ENCODE assay signal across 16 cellular contexts in the genomic region with DNA sequence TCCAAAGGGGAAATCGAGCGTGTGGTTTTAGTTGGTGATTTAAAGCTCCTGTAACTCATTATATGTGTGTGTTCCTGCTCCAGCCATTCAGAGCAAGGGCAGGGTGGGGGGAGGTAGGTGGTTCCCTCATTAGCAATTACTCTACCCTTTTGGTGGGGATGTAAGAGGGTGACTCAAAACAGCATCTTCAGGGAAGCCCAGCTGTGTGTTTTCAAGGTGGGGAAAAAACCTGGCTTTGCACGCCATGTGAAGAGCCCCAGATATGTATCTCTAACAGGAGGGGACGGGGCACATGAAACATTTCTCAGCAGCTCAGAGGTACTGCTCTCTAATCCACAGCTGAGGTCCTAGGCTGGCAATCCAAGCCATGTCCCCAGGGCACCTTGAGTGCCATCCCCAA.
DNase-seq lines count a peak whose midpoint lies in the region; ATAC-seq, FAIRE-seq and TF ChIP-seq lines count a peak whose summit lies in the region.
"Had no signal": no experiment of that assay in that cellular context is flagged by ENCODE, and none has a peak within 500 bp of the region (broad histone marks: within the 10 kb centered on the region; RNA-seq: fewer than 3 reads in every experiment).

No MANE protein-coding gene starts in this region.

- intact Hi-C loops in Calu3 (cut with micrococcal nuclease; ENCODE audit: unreplicated experiment) = no loop called here

- CTCF ChIA-PET in Calu3 (lab: Charles Lee) = no interaction called here

- peak; percentile 69 for DNase-seq in GM12864 (ENCODE audit: low read depth)
- DNase-seq in GM19240 (ENCODE audit: insufficient read length, low spot score) = peak; percentile 15
- DNase-seq in D721Med (ENCODE audit: insufficient read length, low spot score) = no peak
- DNase-seq in hepatic stellate cell (ENCODE audit: low spot score) = no peak
- no peak for DNase-seq in NCI-H1930 (lab: John Stamatoyannopoulos, UW)
- DNase-seq in Calu3 = no peak
- DNase-seq: ACHN; brain microvascular endothelial cell; DMS79 treated with DMSO at 0.1 percent for 48 hours; OCI-M1; stimulated activated naive CD4-positive, alpha-beta T cell had no signal

- no peak overlapping the region for H3K4me3 ChIP-seq in GM12864 (ENCODE audit: low read depth, low read length)

- no peak overlapping the region for H3K4me3 Mint-ChIP-seq in Calu3 (ENCODE audit: low read depth, unreplicated experiment)
- H3K4me3 Mint-ChIP-seq: T-helper 2 cell treated with Interferon-gamma antibody and Interleukin-4, amounts not matched to agents 5 μg/mL and 100 μg/mL, for 36 hours had no signal

- peaks cover 3% of the 10 kb centered on the region for H3K9me3 Mint-ChIP-seq in Calu3 (ENCODE audit: low read depth, unreplicated experiment)
- H3K9me3 Mint-ChIP-seq: T-helper 2 cell treated with Interferon-gamma antibody and Interleukin-4, amounts not matched to agents 5 μg/mL and 100 μg/mL, for 36 hours had no signal

- FAIRE-seq in D721Med (lab: Jason Lieb, UNC) = no peak
- FAIRE-seq: islet of Langerhans had no signal

- H3K27me3 Mint-ChIP-seq in Calu3 (ENCODE audit: unreplicated experiment) = no peaks in the 10 kb centered on the region

- H3K4me1 Mint-ChIP-seq in Calu3 (ENCODE audit: low read depth, unreplicated experiment) = no peaks in the 10 kb centered on the region

- no peak overlapping the region for H3K27ac Mint-ChIP-seq in Calu3 (ENCODE audit: unreplicated experiment)
- H3K27ac Mint-ChIP-seq: T-helper 2 cell treated with Interferon-gamma antibody and Interleukin-4, amounts not matched to agents 5 μg/mL and 100 μg/mL, for 36 hours had no signal

- ATAC-seq in HG02610 (IDR thresholded peaks at IDR 0.05; ENCODE audit: unreplicated experiment) = peak; percentile 92
- peak; percentile 95 for ATAC-seq in HG03354 (IDR thresholded peaks at IDR 0.05; ENCODE audit: poor library complexity, severe bottlenecking, unreplicated experiment)
- ATAC-seq: HCT116 had no signal

- no peaks in the 10 kb centered on the region for H3K36me3 Mint-ChIP-seq in Calu3 (ENCODE audit: insufficient read depth, unreplicated experiment)

- TF ChIP-seq CTCF in GM12864 (IDR thresholded peaks at IDR 0.05; ENCODE audit: low read depth, low read length, missing control alignments) (no peak), D721Med (IDR thresholded peaks at IDR 0.05; ENCODE audit: insufficient read depth, missing control alignments) (no peak), Calu3 (IDR thresholded peaks at IDR 0.05; ENCODE audit: unreplicated experiment) (no peak)

- BruUV-seq in Calu3 (replicated peaks; lab: Mats Ljungman, UMichigan) = no TSS peak

Comparison
In these comparisons a context has a peak if more than half of its experiments do, and no peak if none do; other contexts are left out.
1. DNase-seq: peak in GM12864 (single experiment) and GM19240 (single experiment); none in D721Med (single experiment), hepatic stellate cell (single experiment), NCI-H1930 (0 of 2) and Calu3 (single experiment).